In the genomic region with DNA sequence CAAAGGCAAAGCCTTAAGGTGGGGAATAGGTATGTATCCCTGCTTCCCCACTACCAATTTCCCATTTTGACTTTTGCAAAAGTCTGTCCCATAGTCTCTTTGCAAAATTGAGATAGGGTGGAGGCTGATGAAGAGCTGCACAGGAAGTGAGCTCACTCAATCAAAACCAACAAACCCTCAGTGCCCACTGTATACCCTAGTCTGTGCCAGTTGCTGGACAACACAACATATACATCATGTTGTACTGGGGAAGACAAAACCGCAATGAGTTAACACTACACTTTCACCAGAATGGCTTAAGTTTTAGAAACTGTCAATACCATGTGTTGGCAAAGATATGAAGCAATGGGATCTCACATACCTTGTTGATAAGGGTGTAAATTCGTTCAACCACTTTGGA, we compare ENCODE assay signal across 28 cellular contexts.
"Had no signal": no experiment of that assay in that cellular context is flagged by ENCODE, and none has a peak within 500 bp of the region (broad histone marks: within the 10 kb centered on the region; RNA-seq: fewer than 3 reads in every experiment).

No MANE protein-coding gene starts in this region.

- H3K27ac ChIP-seq: left lung, ovary, right atrium auricular region, skin epidermis, stomach, testis, thyroid gland, transverse colon, upper lobe of left lung, vagina had no signal

- H3K9me3 ChIP-seq: left lung, ovary, right atrium auricular region, stomach, testis, thyroid gland, transverse colon, upper lobe of left lung, vagina had no signal

- H3K4me3 Mint-ChIP-seq: immature natural killer cell, mesothelial cell of epicardium, naive B cell, natural killer cell, nephron progenitor cell had no signal

- H3K36me3 Mint-ChIP-seq: immature natural killer cell, mesothelial cell of epicardium, naive B cell, natural killer cell had no signal

- H3K27ac Mint-ChIP-seq: immature natural killer cell, mesothelial cell of epicardium, natural killer cell, nephron progenitor cell, progenitor cell of endocrine pancreas had no signal

- DNase-seq: hypothalamus; immature natural killer cell; kidney; left colon; left lung; mesendoderm; naive B cell; natural killer cell; nephron progenitor cell; ovary; stimulated activated CD4-positive, alpha-beta T cell treated with anti-CD3 and anti-CD28 coated beads, Interleukin-12 subunit alpha, Interleukin-12 subunit beta, amount 100 ng/mL, for 4 hours; stimulated activated CD4-positive, alpha-beta T cell treated with anti-CD3 and anti-CD28 coated beads, Interleukin-15, amount 100 ng/mL, for 24 hours; stimulated activated CD4-positive, alpha-beta T cell treated with anti-CD3 and anti-CD28 coated beads, Interleukin-2, amount 100 ng/mL, for 24 hours; stimulated activated CD4-positive, alpha-beta T cell treated with anti-CD3 and anti-CD28 coated beads, Interleukin-4, amount 100 ng/mL, for 1 hour; stimulated activated naive CD4-positive, alpha-beta T cell; stomach; testis; thyroid gland; transverse colon; upper lobe of left lung had no signal

- ATAC-seq: left colon, left lung, natural killer cell, sciatic nerve had no signal

- H3K36me3 ChIP-seq: left lung, ovary, right atrium auricular region, stomach, thyroid gland, transverse colon, upper lobe of left lung, vagina had no signal

- H3K27me3 Mint-ChIP-seq: progenitor cell of endocrine pancreas had no signal

- H3K27me3 ChIP-seq: left lung, ovary, right atrium auricular region, stomach, testis, thyroid gland, transverse colon, upper lobe of left lung, vagina had no signal

- H3K4me3 ChIP-seq: left lung, lung, ovary, right atrium auricular region, skin epidermis, stomach, testis, thyroid gland, transverse colon, upper lobe of left lung, vagina had no signal

- H3K4me1 Mint-ChIP-seq: immature natural killer cell, naive B cell, natural killer cell had no signal

- H3K4me1 ChIP-seq: left lung, right atrium auricular region, stomach, transverse colon, upper lobe of left lung, vagina had no signal

- H3K9me3 Mint-ChIP-seq: mesothelial cell of epicardium, natural killer cell, nephron progenitor cell had no signal

- FAIRE-seq: islet of Langerhans, kidney had no signal
